ENCODE assay signal across 8 cellular contexts in genomic region chr3:64530434-64531049, GRCh38.
A peak's percentile ranks its signal among the peaks of the same experiment; 100 is the strongest.
DNase-seq lines count a peak whose midpoint lies in the region; ATAC-seq and TF ChIP-seq lines count a peak whose summit lies in the region.

No MANE protein-coding gene starts in this region.

- H3K4me3 ChIP-seq in retinal pigment epithelial cell (ENCODE audit: low read length): no peak overlapping the region

- TF ChIP-seq CTCF in activated CD8-positive, alpha-beta T cell treated with anti-CD3 and anti-CD28 coated beads for 36 hours (IDR thresholded peaks at IDR 0.05): peak; percentile 55
- peak; percentile 73 for TF ChIP-seq CTCF in retinal pigment epithelial cell (conservative IDR thresholded peaks at IDR 0.05; ENCODE audit: low read depth, low read length)

- no peak overlapping the region for H3K4me3 Mint-ChIP-seq in activated CD8-positive, alpha-beta T cell treated with anti-CD3 and anti-CD28 coated beads for 36 hours

- no peaks in the 10 kb centered on the region for H3K36me3 Mint-ChIP-seq in activated CD8-positive, alpha-beta T cell treated with anti-CD3 and anti-CD28 coated beads for 36 hours (ENCODE audit: low read depth)

- CTCF ChIA-PET in activated CD8-positive, alpha-beta T cell treated with anti-CD3 and anti-CD28 coated beads for 36 hours (lab: Charles Lee): interaction anchor here (0.7 to 1.7 kb wide), 8 partner anchors 10 to 1220 kb away, joined by 3 to 6 read pairs (median 3); no protein-coding TSS in a partner anchor

- POLR2A ChIA-PET in activated CD8-positive, alpha-beta T cell treated with anti-CD3 and anti-CD28 coated beads for 36 hours (lab: Charles Lee): no interaction called here

- intact Hi-C loops in activated CD8-positive, alpha-beta T cell treated with anti-CD3 and anti-CD28 coated beads for 36 hours (cut with micrococcal nuclease): loop anchor here (5.0 kb wide), 1 partner anchor 1202 kb away; no protein-coding TSS in a partner anchor
- intact Hi-C loops in head of caudate nucleus (cut with DNase I): loop anchor here (5.0 to 10.0 kb wide), 2 partner anchors 1204 to 1662 kb away; no protein-coding TSS in a partner anchor

- no peak overlapping the region for H3K27ac Mint-ChIP-seq in activated CD8-positive, alpha-beta T cell treated with anti-CD3 and anti-CD28 coated beads for 36 hours

- H3K27me3 Mint-ChIP-seq in activated CD8-positive, alpha-beta T cell treated with anti-CD3 and anti-CD28 coated beads for 36 hours: peaks cover 16% of the 10 kb centered on the region

- H3K4me1 Mint-ChIP-seq in activated CD8-positive, alpha-beta T cell treated with anti-CD3 and anti-CD28 coated beads for 36 hours (ENCODE audit: low read depth): no peaks in the 10 kb centered on the region

- H3K9me3 Mint-ChIP-seq in activated CD8-positive, alpha-beta T cell treated with anti-CD3 and anti-CD28 coated beads for 36 hours: no peaks in the 10 kb centered on the region

- DNase-seq in stimulated activated CD4-positive, alpha-beta T cell treated with anti-CD3 and anti-CD28 coated beads, Interleukin-1b, Interleukin-23, amount 100 ng/mL, for 48 hours: peak; percentile 8
- no peak for DNase-seq in stimulated activated CD4-positive, alpha-beta T cell treated with anti-CD3 and anti-CD28 coated beads, Interleukin-12 subunit alpha, Interleukin-12 subunit beta, amount 100 ng/mL, for 4 hours
- DNase-seq in NCI-H1092 (lab: John Stamatoyannopoulos, UW) (peak; percentile 13), head of caudate nucleus (peak in 41 of 42 donors; percentile 20 to 88 (median 69)), retinal pigment epithelial cell (ENCODE audit: low read depth) (no peak), HuH-7 (ENCODE audit: low spot score) (no peak)
- peak; percentile 51 for DNase-seq in activated CD8-positive, alpha-beta T cell treated with anti-CD3 and anti-CD28 coated beads for 36 hours

- ATAC-seq in activated CD8-positive, alpha-beta T cell treated with anti-CD3 and anti-CD28 coated beads for 36 hours: no peak
- ATAC-seq in GM21737 (IDR thresholded peaks at IDR 0.05; ENCODE audit: unreplicated experiment): no peak

Comparison
In these comparisons a context has a peak if more than half of its experiments do, and no peak if none do; other contexts are left out.
1. DNase-seq: peak in stimulated activated CD4-positive, alpha-beta T cell treated with anti-CD3 and anti-CD28 coated beads, Interleukin-1b, Interleukin-23, amount 100 ng/mL, for 48 hours (single experiment), NCI-H1092 (single experiment), activated CD8-positive, alpha-beta T cell treated with anti-CD3 and anti-CD28 coated beads for 36 hours (single experiment) and head of caudate nucleus (41 of 42); none in stimulated activated CD4-positive, alpha-beta T cell treated with anti-CD3 and anti-CD28 coated beads, Interleukin-12 subunit alpha, Interleukin-12 subunit beta, amount 100 ng/mL, for 4 hours (single experiment), retinal pigment epithelial cell (single experiment) and HuH-7 (single experiment).